In the genomic region with DNA sequence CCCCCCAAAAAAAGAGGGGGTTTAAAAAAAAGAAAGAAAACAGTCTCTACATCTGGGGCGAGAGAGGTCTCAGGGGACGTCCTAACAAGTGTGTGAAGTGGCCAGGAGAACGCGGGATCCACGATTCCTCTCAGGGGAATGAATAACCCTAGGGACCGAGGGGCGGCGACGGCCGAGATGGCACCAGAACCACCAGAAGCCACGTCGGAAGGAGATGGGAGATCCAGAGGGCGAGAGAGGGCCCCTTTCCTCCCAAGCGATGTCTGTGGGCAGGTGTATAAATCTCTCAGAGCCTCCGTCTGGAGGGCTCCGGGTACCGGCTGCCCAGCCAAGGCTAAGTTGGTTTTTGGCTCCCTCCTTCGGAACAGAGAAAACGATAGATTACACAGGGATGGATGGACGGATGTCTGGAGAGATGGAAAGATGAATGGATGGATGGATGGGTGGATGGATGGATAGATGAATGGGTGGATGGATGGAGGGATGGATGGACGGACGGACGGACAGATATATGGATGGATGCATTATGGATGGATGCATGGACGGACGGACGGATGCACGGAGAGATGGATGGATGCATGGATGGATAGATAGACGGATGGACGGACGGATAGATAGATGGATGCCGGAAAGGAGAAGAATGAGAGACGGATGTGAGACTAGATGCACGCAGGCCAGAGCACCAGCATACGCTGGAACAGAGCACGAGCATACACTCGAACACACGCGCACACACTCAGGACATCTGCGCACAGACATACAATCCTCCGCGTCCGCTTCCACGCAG, we compare ENCODE assay signal across 8 cellular contexts. TPM values are rescaled to one million over a fixed set of nuclear protein-coding genes. Genes with fewer than 3 reads are reported as not detected.
DNase-seq lines count a peak whose midpoint lies in the region; ATAC-seq and TF ChIP-seq lines count a peak whose summit lies in the region.

No MANE protein-coding gene starts in this region.

- peaks cover 6% of the 10 kb centered on the region for H3K27me3 Mint-ChIP-seq in endothelial cell (ENCODE audit: unreplicated experiment)
- peaks cover 38 to 78% (median 49%) of the 10 kb centered on the region in 5 donors for H3K27me3 Mint-ChIP-seq in naive thymus-derived CD8-positive, alpha-beta T cell

- H3K9me3 Mint-ChIP-seq in endothelial cell (ENCODE audit: unreplicated experiment), result no peaks in the 10 kb centered on the region
- H3K9me3 Mint-ChIP-seq in naive thymus-derived CD8-positive, alpha-beta T cell, result no peaks in the 10 kb centered on the region

- peaks cover 28% of the 10 kb centered on the region for H3K4me1 Mint-ChIP-seq in endothelial cell (ENCODE audit: unreplicated experiment)
- H3K4me1 Mint-ChIP-seq in naive thymus-derived CD8-positive, alpha-beta T cell, result peaks cover 15 to 51% (median 42%) of the 10 kb centered on the region in 4 donors

- peak overlapping the region; percentile 75 for H3K4me3 ChIP-seq in WI38 (ENCODE audit: low read depth, low read length)

- no peak for TF ChIP-seq CTCF in WI38 (IDR thresholded peaks at IDR 0.05; ENCODE audit: low read depth, low read length)
- TF ChIP-seq CTCF in endothelial cell (IDR thresholded peaks at IDR 0.05; ENCODE audit: unreplicated experiment), result no peak
- no peak for TF ChIP-seq CTCF in omental fat pad (IDR thresholded peaks at IDR 0.05)

- peak overlapping the region; percentile 98 for H3K4me3 Mint-ChIP-seq in endothelial cell (ENCODE audit: unreplicated experiment)
- H3K4me3 Mint-ChIP-seq in naive thymus-derived CD8-positive, alpha-beta T cell, result peak overlapping the region; percentile 75 to 97 (median 90)

- peaks cover 7% of the 10 kb centered on the region for H3K36me3 Mint-ChIP-seq in endothelial cell (ENCODE audit: low read depth, unreplicated experiment)
- H3K36me3 Mint-ChIP-seq in naive thymus-derived CD8-positive, alpha-beta T cell, result peaks cover 0 to 5% (median 0%) of the 10 kb centered on the region in 3 donors

- peak overlapping the region; percentile 42 for H3K27ac Mint-ChIP-seq in endothelial cell (ENCODE audit: unreplicated experiment)
- peak overlapping the region in 8 of 10 donors; percentile 2 to 83 (median 62) for H3K27ac Mint-ChIP-seq in naive thymus-derived CD8-positive, alpha-beta T cell

- POLR2A ChIA-PET in naive thymus-derived CD8-positive, alpha-beta T cell (lab: Charles Lee), result interaction anchor here (1.1 kb wide), 1 partner anchor 52 kb away, joined by 3 read pairs; no protein-coding TSS in a partner anchor

- no peak for ATAC-seq in naive thymus-derived CD8-positive, alpha-beta T cell
- ATAC-seq in GM19467 (IDR thresholded peaks at IDR 0.05; ENCODE audit: unreplicated experiment), result no peak
- no peak for ATAC-seq in HG03442 (IDR thresholded peaks at IDR 0.05; ENCODE audit: unreplicated experiment)
- ATAC-seq in omental fat pad (ENCODE audit: low FRiP score), result no peak

- DNase-seq in stimulated activated CD4-positive, alpha-beta T cell treated with anti-CD3 and anti-CD28 coated beads, Interleukin-15, amount 100 ng/mL, for 24 hours, result peak; percentile 29
- DNase-seq in stimulated activated CD4-positive, alpha-beta T cell treated with anti-CD3 and anti-CD28 coated beads, Interleukin-12 subunit alpha, Interleukin-12 subunit beta, amount 100 ng/mL, for 4 hours, result no peak
- DNase-seq in endothelial cell (ENCODE audit: low spot score), result peak; percentile 11
- peak in 2 of 10 donors; percentile 14 to 19 for DNase-seq in naive thymus-derived CD8-positive, alpha-beta T cell
- DNase-seq in omental fat pad (ENCODE audit: low spot score), result no peak

RNA-seq across cellular contexts. Expression of gene EPHA4, which starts 1.6 kb away (rescaled TPM):
- total RNA-seq in endothelial cell (ENCODE audit: unreplicated experiment) (62.0 TPM), omental fat pad (10 to 100 TPM; 18.5 to 43.0 (median 23.6) TPM)
- total RNA-seq in naive thymus-derived CD8-positive, alpha-beta T cell, result 1 to 10 TPM; 8.2 to 9.7 TPM
- polyA plus RNA-seq in naive thymus-derived CD8-positive, alpha-beta T cell, result 1 to 10 TPM in 1 of 3 donors, under 1 TPM in 2; 0.41 to 4.5 (median 0.46) TPM

Comparison
In these comparisons a context has a peak if more than half of its experiments do, and no peak if none do; other contexts are left out.
1. DNase-seq: peak in stimulated activated CD4-positive, alpha-beta T cell treated with anti-CD3 and anti-CD28 coated beads, Interleukin-15, amount 100 ng/mL, for 24 hours (single experiment) and endothelial cell (single experiment); none in stimulated activated CD4-positive, alpha-beta T cell treated with anti-CD3 and anti-CD28 coated beads, Interleukin-12 subunit alpha, Interleukin-12 subunit beta, amount 100 ng/mL, for 4 hours (single experiment) and omental fat pad (single experiment).